ENCODE assay signal across 8 cellular contexts in genomic region chr21:32413697-32414578, GRCh38. TPM values are rescaled to one million over a fixed set of nuclear protein-coding genes. Genes with fewer than 3 reads are reported as not detected.
DNase-seq lines count a peak whose midpoint lies in the region; ATAC-seq and TF ChIP-seq lines count a peak whose summit lies in the region.

No MANE protein-coding gene starts in this region.

- ATAC-seq in T-cell (replicated peaks in 1 of 4) (no peak), HG02623 (IDR thresholded peaks at IDR 0.05; ENCODE audit: unreplicated experiment) (no peak), HG03135 (IDR thresholded peaks at IDR 0.05; ENCODE audit: unreplicated experiment) (no peak)

- TF ChIP-seq POLR2A in esophagus muscularis mucosa (IDR thresholded peaks at IDR 0.05; ENCODE audit: low read depth), result no peak

- intact Hi-C loops in esophagus muscularis mucosa (cut with DNase I), result loop anchor here (2.0 kb wide), 2 partner anchors 35 to 43 kb away; no protein-coding TSS in a partner anchor

- peaks cover 40 to 51% (median 45%) of the 10 kb centered on the region in 3 donors for H3K4me1 Mint-ChIP-seq in T-cell

- H3K27me3 ChIP-seq in esophagus muscularis mucosa, result no peaks in the 10 kb centered on the region

- TF ChIP-seq EP300 in esophagus muscularis mucosa (IDR thresholded peaks at IDR 0.05), result no peak

- H3K36me3 ChIP-seq in esophagus muscularis mucosa, result peaks cover 0 to 22% (median 6%) of the 10 kb centered on the region in 4 donors

- H3K27me3 Mint-ChIP-seq in T-cell, result no peaks in the 10 kb centered on the region

- WGBS in esophagus muscularis mucosa, result 58% methylated on average over 7 of the region's 7 CpGs

- H3K36me3 Mint-ChIP-seq in T-cell, result peaks cover 6% of the 10 kb centered on the region

- POLR2A ChIA-PET in T-cell (lab: Charles Lee), result no interaction called here

- peak overlapping the region; percentile 98 to 100 (median 99) for H3K27ac ChIP-seq in esophagus muscularis mucosa (replicated peaks in 1 of 4)

- peak overlapping the region; percentile 90 to 94 (median 90) for H3K4me3 Mint-ChIP-seq in T-cell

- H3K4me3 ChIP-seq in esophagus muscularis mucosa, result peak overlapping the region; percentile 66 to 89 (median 82)

- CTCF ChIA-PET in T-cell (lab: Charles Lee), result interaction anchor here in 1 of 2 donors (0.6 to 1.6 kb wide), 2 partner anchors 16 to 187 kb away, joined by 3 to 6 read pairs; no protein-coding TSS in a partner anchor

- no peaks in the 10 kb centered on the region for H3K9me3 ChIP-seq in esophagus muscularis mucosa

- DNase-seq in G401 (ENCODE audit: low spot score) (peak; percentile 46), T-cell (no peak), esophagus muscularis mucosa (ENCODE audit: extremely low spot score) (no peak), pons (ENCODE audit: low spot score) (peak; percentile 63), NCI-H1092 treated with DMSO at 0.1 percent for 48 hours (lab: John Stamatoyannopoulos, UW) (no peak)
- no peak for DNase-seq in effector CD8-positive, alpha-beta T cell (lab: John Stamatoyannopoulos, UW)

- TF ChIP-seq CTCF in esophagus muscularis mucosa (IDR thresholded peaks at IDR 0.05), result no peak

- no peaks in the 10 kb centered on the region for H3K9me3 Mint-ChIP-seq in T-cell

- peak overlapping the region; percentile 91 to 96 for H3K27ac Mint-ChIP-seq in T-cell

- peaks cover 39 to 87% (median 78%) of the 10 kb centered on the region in 4 donors for H3K4me1 ChIP-seq in esophagus muscularis mucosa

- in situ Hi-C loops in G401 (cut with HindIII; ENCODE audit: low sequenced_read_pairs), result no loop called here

RNA-seq across cellular contexts. Expression of gene EVA1C, which starts 1.4 kb away (rescaled TPM):
- 2.3 TPM in 1 of 2 replicates, not detected in the other for total RNA-seq in G401 (2014; rRNA removed; shearing (Covaris generic))
- 10 to 100 TPM in 4 of 5 donors, 1 to 10 TPM in 1; 9.7 to 22.1 (median 18.0) TPM for total RNA-seq in T-cell
- 10 to 100 TPM; 49.8 to 86.6 (median 64.6) TPM for total RNA-seq in esophagus muscularis mucosa

RNA-seq across cellular contexts. Expression of gene URB1, which starts 21.1 kb away (rescaled TPM):
- 12.6 and 20.9 TPM in 2 replicates for total RNA-seq in G401 (2014; rRNA removed; shearing (Covaris generic))
- 10 to 100 TPM; 13.4 to 20.2 (median 18.9) TPM for total RNA-seq in T-cell
- total RNA-seq in esophagus muscularis mucosa, result 10 to 100 TPM; 14.1 to 31.0 (median 22.4) TPM

Comparison
In these comparisons a context has a peak if more than half of its experiments do, and no peak if none do; other contexts are left out.
1. DNase-seq: peak in G401 (single experiment) and pons (single experiment); none in T-cell (0 of 34), esophagus muscularis mucosa (single experiment), effector CD8-positive, alpha-beta T cell (single experiment) and NCI-H1092 treated with DMSO at 0.1 percent for 48 hours (single experiment).